1 cellular context compared by ENCODE assay signal in genomic region chr7:103660455-103661371, GRCh38.
TF ChIP-seq lines count a peak whose summit lies in the region.

No MANE protein-coding gene starts in this region.

TF ChIP-seq in HepG2, 621 proteins besides CTCF, POLR2A, EP300 and RAD21 (continued from another document and continues in another):
- TF ChIP-seq HNF1A (IDR thresholded peaks at IDR 0.05; ENCODE audit: low read depth) (peak; percentile 85), HNF1A (CRISPR knock-in tag; IDR thresholded peaks at IDR 0.05; ENCODE audit: borderline replicate concordance) (peak; percentile 93; the same call in 1 of the 2 replicates), NR2F2 (IDR thresholded peaks at IDR 0.05; ENCODE audit: borderline replicate concordance, low read depth) (peak; percentile 98), HMG20B (CRISPR knock-in tag; conservative IDR thresholded peaks at IDR 0.05) (peak; percentile 83; the same call in 1 of the 2 replicates), RBM39 (IDR thresholded peaks at IDR 0.05; ENCODE audit: low read depth, low read length, poor library complexity, severe bottlenecking) (no peak), BATF2 (CRISPR knock-in tag; IDR thresholded peaks at IDR 0.05) (no peak), ZNF577 (CRISPR knock-in tag; IDR thresholded peaks at IDR 0.05; ENCODE audit: borderline replicate concordance, low read depth) (no peak), ZSCAN20 (CRISPR knock-in tag; IDR thresholded peaks at IDR 0.05; ENCODE audit: borderline replicate concordance) (no peak), NR2F6 (IDR thresholded peaks at IDR 0.05) (peak; percentile 99), NR2F6 (CRISPR knock-in tag; IDR thresholded peaks at IDR 0.05) (peak; percentile 98), BCL3 (CRISPR knock-in tag; IDR thresholded peaks at IDR 0.05) (no peak), FIP1L1 (IDR thresholded peaks at IDR 0.05; ENCODE audit: borderline replicate concordance, insufficient read depth, low read depth, low read length) (no peak), ZFP41 (CRISPR knock-in tag; IDR thresholded peaks at IDR 0.05; ENCODE audit: borderline replicate concordance) (no peak), HHEX (CRISPR knock-in tag; IDR thresholded peaks at IDR 0.05) (peak; percentile 87), NFRKB (IDR thresholded peaks at IDR 0.05) (no peak), ZBTB7A (CRISPR knock-in tag; IDR thresholded peaks at IDR 0.05) (no peak), HNRNPLL (IDR thresholded peaks at IDR 0.05; ENCODE audit: low read depth, low read length, poor library complexity, severe bottlenecking) (no peak), CREM (IDR thresholded peaks at IDR 0.05) (peak; percentile 96), CREM (CRISPR knock-in tag; IDR thresholded peaks at IDR 0.05) (no peak), MIXL1 (CRISPR knock-in tag; IDR thresholded peaks at IDR 0.05) (peak; percentile 99), HOXA5 (CRISPR knock-in tag; IDR thresholded peaks at IDR 0.05) (peak; percentile 77), U2AF2 (IDR thresholded peaks at IDR 0.05; ENCODE audit: low read depth, low read length) (no peak), ZZZ3 (CRISPR knock-in tag; IDR thresholded peaks at IDR 0.05; ENCODE audit: borderline replicate concordance) (no peak), ZNF468 (CRISPR knock-in tag; IDR thresholded peaks at IDR 0.05) (no peak), ZNF235 (CRISPR knock-in tag; IDR thresholded peaks at IDR 0.05; ENCODE audit: borderline replicate concordance) (no peak), ZNF362 (CRISPR knock-in tag; IDR thresholded peaks at IDR 0.05; ENCODE audit: borderline replicate concordance) (peak; percentile 55; the same call in 1 of the 2 replicates), JUND (CRISPR knock-in tag; IDR thresholded peaks at IDR 0.05) (peak; percentile 92), NR2C2 (CRISPR knock-in tag; IDR thresholded peaks at IDR 0.05; ENCODE audit: borderline replicate concordance) (peak; percentile 91), SMAD9 (CRISPR knock-in tag; IDR thresholded peaks at IDR 0.05) (no peak), ZEB1 (IDR thresholded peaks at IDR 0.05; ENCODE audit: insufficient replicate concordance, low read depth) (no peak), SP1 (IDR thresholded peaks at IDR 0.05) (no peak), SP1 (CRISPR knock-in tag; IDR thresholded peaks at IDR 0.05) (no peak; the same call in 1 of the 2 replicates), ZNF383 (CRISPR knock-in tag; IDR thresholded peaks at IDR 0.05; ENCODE audit: borderline replicate concordance) (no peak), HOXA7 (CRISPR knock-in tag; IDR thresholded peaks at IDR 0.05) (no peak), CBX1 (IDR thresholded peaks at IDR 0.05; ENCODE audit: low read depth) (no peak), SIN3A (IDR thresholded peaks at IDR 0.05; ENCODE audit: borderline replicate concordance, low read depth, low read length) (no peak), ZNF670 (CRISPR knock-in tag; IDR thresholded peaks at IDR 0.05; ENCODE audit: borderline replicate concordance) (no peak), HOXA3 (CRISPR knock-in tag; IDR thresholded peaks at IDR 0.05) (peak; percentile 47; the same call in 1 of the 2 replicates), REXO4 (CRISPR knock-in tag; IDR thresholded peaks at IDR 0.05; ENCODE audit: borderline replicate concordance) (no peak), SNAPC5 (CRISPR knock-in tag; IDR thresholded peaks at IDR 0.05; ENCODE audit: borderline replicate concordance) (no peak), TP53 (CRISPR knock-in tag; conservative IDR thresholded peaks at IDR 0.05) (no peak), HMG20A (CRISPR knock-in tag; IDR thresholded peaks at IDR 0.05; ENCODE audit: borderline replicate concordance) (peak; percentile 99), ZNF552 (CRISPR knock-in tag; IDR thresholded peaks at IDR 0.05; ENCODE audit: borderline replicate concordance) (no peak), ZNF839 (CRISPR knock-in tag; IDR thresholded peaks at IDR 0.05; ENCODE audit: borderline replicate concordance) (no peak), ZNF556 (CRISPR knock-in tag; IDR thresholded peaks at IDR 0.05; ENCODE audit: borderline replicate concordance) (peak; percentile 72; the same call in 1 of the 2 replicates), ZSCAN29 (CRISPR knock-in tag; conservative IDR thresholded peaks at IDR 0.05) (0 out of 2 replicates have a peak, but pooled peaks have one; percentile 44), ZNF296 (CRISPR knock-in tag; conservative IDR thresholded peaks at IDR 0.05) (no peak), GABPB1 (CRISPR knock-in tag; IDR thresholded peaks at IDR 0.05) (peak; percentile 76), ZIK1 (CRISPR knock-in tag; IDR thresholded peaks at IDR 0.05; ENCODE audit: borderline replicate concordance, low read depth) (no peak), KMT2A (CRISPR knock-in tag; IDR thresholded peaks at IDR 0.05) (no peak), ZNF367 (CRISPR knock-in tag; IDR thresholded peaks at IDR 0.05; ENCODE audit: borderline replicate concordance) (no peak), ZNF567 (CRISPR knock-in tag; IDR thresholded peaks at IDR 0.05; ENCODE audit: borderline replicate concordance) (no peak), MTA3 (CRISPR knock-in tag; IDR thresholded peaks at IDR 0.05) (no peak), NCOA5 (CRISPR knock-in tag; IDR thresholded peaks at IDR 0.05) (no peak), ZNF646 (CRISPR knock-in tag; IDR thresholded peaks at IDR 0.05) (no peak), ZNF678 (CRISPR knock-in tag; IDR thresholded peaks at IDR 0.05) (no peak), KLF12 (CRISPR knock-in tag; IDR thresholded peaks at IDR 0.05; ENCODE audit: borderline replicate concordance) (no peak), ZNF292 (CRISPR knock-in tag; IDR thresholded peaks at IDR 0.05; ENCODE audit: borderline replicate concordance, low read depth) (peak; percentile 27; the same call in 1 of the 2 replicates), REL (CRISPR knock-in tag; conservative IDR thresholded peaks at IDR 0.05) (no peak), ZFP91 (CRISPR knock-in tag; IDR thresholded peaks at IDR 0.05; ENCODE audit: borderline replicate concordance) (no peak), ZNF337 (CRISPR knock-in tag; IDR thresholded peaks at IDR 0.05; ENCODE audit: borderline replicate concordance, low read depth) (no peak), ZMYM4 (CRISPR knock-in tag; IDR thresholded peaks at IDR 0.05) (peak; percentile 95), ZNF543 (CRISPR knock-in tag; IDR thresholded peaks at IDR 0.05) (no peak), CEBPB (IDR thresholded peaks at IDR 0.05; ENCODE audit: borderline replicate concordance, low read depth, low read length) (peak; percentile 41; the same call in 1 of the 2 replicates), POLR2G (IDR thresholded peaks at IDR 0.05; ENCODE audit: low read depth, low read length) (no peak)
